ENCODE assay signal across 8 cellular contexts in genomic region chr1:43947061-43947889, GRCh38. TPM values are rescaled to one million over a fixed set of nuclear protein-coding genes. Genes with fewer than 3 reads are reported as not detected.
A peak's percentile ranks its signal among the peaks of the same experiment; 100 is the strongest.
DNase-seq lines count a peak whose midpoint lies in the region; ATAC-seq lines count a peak whose summit lies in the region.

No MANE protein-coding gene starts in this region.

- no peaks in the 10 kb centered on the region for H3K27me3 Mint-ChIP-seq in activated naive CD8-positive, alpha-beta T cell treated with anti-CD3 and anti-CD28 coated beads, Interleukin-2, amount 10 ng/mL, durations not matched to agents 7 days and 5 days
- H3K27me3 Mint-ChIP-seq in stimulated activated naive CD8-positive, alpha-beta T cell treated with anti-CD3 and anti-CD28 coated beads, Interleukin-15, amount 100 ng/mL, for 72 hours = no peaks in the 10 kb centered on the region

- DNase-seq in COLO668 (lab: John Stamatoyannopoulos, UW; ENCODE audit: unreplicated experiment) (peak; percentile 57), midbrain (lab: John Stamatoyannopoulos, UW) (no peak), NAMALWA (ENCODE audit: low spot score) (no peak), NCI-H1436 treated with DMSO at 0.1 percent for 48 hours (lab: John Stamatoyannopoulos, UW) (no peak)
- DNase-seq in activated naive CD8-positive, alpha-beta T cell treated with anti-CD3 and anti-CD28 coated beads, Interleukin-2, amount 10 ng/mL, durations not matched to agents 7 days and 5 days = no peak
- DNase-seq in stimulated activated naive CD8-positive, alpha-beta T cell treated with anti-CD3 and anti-CD28 coated beads, Interleukin-15, amount 100 ng/mL, for 72 hours = no peak

- peak; percentile 17 for ATAC-seq in HG03039 (IDR thresholded peaks at IDR 0.05; ENCODE audit: unreplicated experiment)
- ATAC-seq in activated naive CD8-positive, alpha-beta T cell treated with anti-CD3 and anti-CD28 coated beads, Interleukin-2, amount 10 ng/mL, durations not matched to agents 7 days and 5 days (ENCODE audit: low read depth) = peak; percentile 15
- peak; percentile 26 for ATAC-seq in stimulated activated naive CD8-positive, alpha-beta T cell treated with anti-CD3 and anti-CD28 coated beads, Interleukin-15, amount 100 ng/mL, for 72 hours

- no peaks in the 10 kb centered on the region for H3K9me3 Mint-ChIP-seq in activated naive CD8-positive, alpha-beta T cell treated with anti-CD3 and anti-CD28 coated beads, Interleukin-2, amount 10 ng/mL, durations not matched to agents 7 days and 5 days
- H3K9me3 Mint-ChIP-seq in stimulated activated naive CD8-positive, alpha-beta T cell treated with anti-CD3 and anti-CD28 coated beads, Interleukin-15, amount 100 ng/mL, for 72 hours = no peaks in the 10 kb centered on the region

- peak overlapping the region; percentile 93 for H3K4me3 Mint-ChIP-seq in activated naive CD8-positive, alpha-beta T cell treated with anti-CD3 and anti-CD28 coated beads, Interleukin-2, amount 10 ng/mL, durations not matched to agents 7 days and 5 days
- H3K4me3 Mint-ChIP-seq in stimulated activated naive CD8-positive, alpha-beta T cell treated with anti-CD3 and anti-CD28 coated beads, Interleukin-15, amount 100 ng/mL, for 72 hours = peak overlapping the region; percentile 91 to 98

- POLR2A ChIA-PET in activated naive CD8-positive, alpha-beta T cell treated with anti-CD3 and anti-CD28 coated beads, Interleukin-2, amount 10 ng/mL, durations not matched to agents 7 days and 5 days (lab: Charles Lee) = interaction anchor here (0.5 to 3.5 kb wide), 6 partner anchors 11 to 248 kb away, joined by 3 to 23 read pairs (median 9); partner anchors contain the start of genes ATP6V0B, DPH2 and ST3GAL3

- H3K36me3 Mint-ChIP-seq in activated naive CD8-positive, alpha-beta T cell treated with anti-CD3 and anti-CD28 coated beads, Interleukin-2, amount 10 ng/mL, durations not matched to agents 7 days and 5 days = peaks cover 4% of the 10 kb centered on the region

- peaks cover 29% of the 10 kb centered on the region for H3K4me1 Mint-ChIP-seq in activated naive CD8-positive, alpha-beta T cell treated with anti-CD3 and anti-CD28 coated beads, Interleukin-2, amount 10 ng/mL, durations not matched to agents 7 days and 5 days
- H3K4me1 Mint-ChIP-seq in stimulated activated naive CD8-positive, alpha-beta T cell treated with anti-CD3 and anti-CD28 coated beads, Interleukin-15, amount 100 ng/mL, for 72 hours = peaks cover 59% of the 10 kb centered on the region

- peak overlapping the region; percentile 90 for H3K4me3 ChIP-seq in iPS-11a (ENCODE audit: low read depth, low read length)

- H3K27ac Mint-ChIP-seq in activated naive CD8-positive, alpha-beta T cell treated with anti-CD3 and anti-CD28 coated beads, Interleukin-2, amount 10 ng/mL, durations not matched to agents 7 days and 5 days = peak overlapping the region; percentile 90
- H3K27ac Mint-ChIP-seq in stimulated activated naive CD8-positive, alpha-beta T cell treated with anti-CD3 and anti-CD28 coated beads, Interleukin-15, amount 100 ng/mL, for 72 hours = peak overlapping the region; percentile 99

RNA-seq across cellular contexts. Expression of gene IPO13, which starts 0.5 kb away (rescaled TPM):
- 10 to 100 TPM; 24.1 to 24.4 TPM for total RNA-seq in activated naive CD8-positive, alpha-beta T cell treated with anti-CD3 and anti-CD28 coated beads, Interleukin-2, amount 10 ng/mL, durations not matched to agents 7 days and 5 days

RNA-seq across cellular contexts. Expression of gene ARTN, which starts 13.7 kb away (rescaled TPM):
- total RNA-seq in activated naive CD8-positive, alpha-beta T cell treated with anti-CD3 and anti-CD28 coated beads, Interleukin-2, amount 10 ng/mL, durations not matched to agents 7 days and 5 days = under 1 TPM; 0.39 to 0.71 TPM

RNA-seq across cellular contexts. Expression of gene DPH2, which starts 22.5 kb away (rescaled TPM):
- total RNA-seq in activated naive CD8-positive, alpha-beta T cell treated with anti-CD3 and anti-CD28 coated beads, Interleukin-2, amount 10 ng/mL, durations not matched to agents 7 days and 5 days = 10 to 100 TPM; 26.7 to 28.2 TPM

RNA-seq across cellular contexts. Expression of gene ATP6V0B, which starts 27.5 kb away (rescaled TPM):
- total RNA-seq in activated naive CD8-positive, alpha-beta T cell treated with anti-CD3 and anti-CD28 coated beads, Interleukin-2, amount 10 ng/mL, durations not matched to agents 7 days and 5 days = 10 to 100 TPM; 90.4 to 94.2 TPM

RNA-seq across cellular contexts. Expression of gene B4GALT2, which starts 31.7 kb away (rescaled TPM):
- total RNA-seq in activated naive CD8-positive, alpha-beta T cell treated with anti-CD3 and anti-CD28 coated beads, Interleukin-2, amount 10 ng/mL, durations not matched to agents 7 days and 5 days = 10 to 100 TPM; 12.5 to 13.3 TPM
